ENCODE assay signal across 29 cellular contexts in the genomic region with DNA sequence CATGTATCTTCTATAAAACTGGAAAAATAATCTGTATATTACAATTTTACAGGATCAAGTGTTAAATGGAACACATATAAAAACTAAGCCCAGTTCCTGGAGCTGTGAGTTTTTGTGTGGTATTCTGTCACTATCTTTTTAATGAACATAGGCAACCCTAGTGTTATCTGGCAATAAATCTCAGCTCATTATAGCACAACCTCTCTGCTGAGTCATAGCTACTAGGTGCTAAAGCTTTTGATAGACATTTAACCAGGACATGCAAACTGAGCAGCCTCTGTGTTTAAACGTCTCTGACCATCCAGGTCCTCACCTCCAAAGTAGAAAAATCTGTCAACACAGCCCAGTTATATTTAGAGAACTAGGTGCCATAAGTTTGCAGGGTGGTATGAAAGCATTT.
A peak's percentile ranks its signal among the peaks of the same experiment; 100 is the strongest.
DNase-seq lines count a peak whose midpoint lies in the region; ATAC-seq, FAIRE-seq and TF ChIP-seq lines count a peak whose summit lies in the region.
"Had no signal": no experiment of that assay in that cellular context is flagged by ENCODE, and none has a peak within 500 bp of the region (broad histone marks: within the 10 kb centered on the region; RNA-seq: fewer than 3 reads in every experiment).

No MANE protein-coding gene starts in this region.

- no peaks in the 10 kb centered on the region for H3K4me1 ChIP-seq in keratinocyte (ENCODE audit: control insufficient read depth, extremely low read depth, insufficient read depth, low read length)
- H3K4me1 ChIP-seq: left lung, testis had no signal

- no peaks in the 10 kb centered on the region for H3K79me2 ChIP-seq in keratinocyte (ENCODE audit: control insufficient read depth, insufficient read depth, low read length)

- no peak overlapping the region for H3K27ac ChIP-seq in keratinocyte (ENCODE audit: control insufficient read depth, insufficient read depth, low read length)
- H3K27ac ChIP-seq: brain microvascular endothelial cell, left lung, psoas muscle, testis had no signal

- H3K9me3 ChIP-seq in keratinocyte (ENCODE audit: control insufficient read depth, low read depth, low read length): no peaks in the 10 kb centered on the region
- H3K9me3 ChIP-seq: Caco-2, left lung, MG63, psoas muscle, testis had no signal

- no peaks in the 10 kb centered on the region for H4K20me1 ChIP-seq in keratinocyte (ENCODE audit: control insufficient read depth, extremely low read depth, insufficient read depth, low read length)

- no peak for ATAC-seq in HG02885 (IDR thresholded peaks at IDR 0.05; ENCODE audit: poor library complexity, unreplicated experiment)
- ATAC-seq in GM21381 (IDR thresholded peaks at IDR 0.05; ENCODE audit: unreplicated experiment): no peak
- ATAC-seq: left lung; stimulated activated naive CD8-positive, alpha-beta T cell treated with anti-CD3 and anti-CD28 coated beads, Interleukin-15, Interleukin-2, amounts not matched to agents 100 U/mL and 50 U/mL, for 24 hours had no signal

- H3K9ac ChIP-seq in keratinocyte (ENCODE audit: control insufficient read depth, extremely low read depth, insufficient read depth, low read length): no peak overlapping the region

- peak; percentile 4 for DNase-seq in COLO829 (ENCODE audit: low spot score)
- peak; percentile 82 for DNase-seq in HT-29 (ENCODE audit: low spot score)
- peak; percentile 35 for DNase-seq in amniotic epithelial cell (ENCODE audit: low read depth)
- no peak for DNase-seq in keratinocyte (ENCODE audit: low read depth, low spot score)
- no peak for DNase-seq in H7
- no peak for DNase-seq in T1000 (lab: John Stamatoyannopoulos, UW)
- DNase-seq: activated CD4-positive, alpha-beta T cell treated with anti-CD3 and anti-CD28 coated beads for 48 hours; activated naive CD4-positive, alpha-beta T cell; activated T-cell treated with anti-CD3 and anti-CD28 coated beads, Interleukin-2, amount 50 U/mL, for 48 hours; brain microvascular endothelial cell; C1 segment of cervical spinal cord; Caco-2; effector CD4-positive, alpha-beta T cell; erythroblast; foreskin melanocyte; GOT3; left lung; MG63; naive B cell; NCI-H2029 treated with DMSO at 0.1 percent for 48 hours; NCI-H2227 treated with DMSO at 0.1 percent for 48 hours; NCI-H748 treated with DMSO at 0.1 percent for 48 hours; psoas muscle; Right ventricle myocardium superior; stimulated activated naive CD8-positive, alpha-beta T cell treated with anti-CD3 and anti-CD28 coated beads, Interleukin-15, Interleukin-2, amounts not matched to agents 100 U/mL and 50 U/mL, for 24 hours; testis had no signal

- H3K4me2 ChIP-seq in keratinocyte (ENCODE audit: control insufficient read depth, extremely low read depth, insufficient read depth, low read depth, low read length): no peak overlapping the region

- peak; percentile 51 for FAIRE-seq in keratinocyte (lab: Jason Lieb, UNC)
- FAIRE-seq: GM12892 had no signal

- H3K27me3 ChIP-seq in keratinocyte (ENCODE audit: control insufficient read depth, extremely low read depth, insufficient read depth, low read length) (no peaks in the 10 kb centered on the region), H7 (ENCODE audit: control insufficient read depth, insufficient read depth, low read length) (no peaks in the 10 kb centered on the region; the same call in 1 of the 2 replicates)
- H3K27me3 ChIP-seq: brain microvascular endothelial cell, left lung, MG63, testis had no signal

- H3K36me3 ChIP-seq in keratinocyte (ENCODE audit: control insufficient read depth in 2 of 2, extremely low read depth in 1 of 2, insufficient read depth in 2 of 2, low read length in 2 of 2): no peaks in the 10 kb centered on the region
- H3K36me3 ChIP-seq in H7 (replicated peaks; ENCODE audit: control insufficient read depth, insufficient read depth, low read length): no peaks in the 10 kb centered on the region
- H3K36me3 ChIP-seq: brain microvascular endothelial cell, left lung, MG63 had no signal

- H2AFZ ChIP-seq in keratinocyte (ENCODE audit: control insufficient read depth, low read length): no peak overlapping the region

- H3K4me3 ChIP-seq in keratinocyte (ENCODE audit: control insufficient read depth in 2 of 3, extremely low read depth in 1 of 3, insufficient read depth in 2 of 3, low read depth in 1 of 3, low read length in 3 of 3): no peak overlapping the region
- H3K4me3 ChIP-seq in H7 (ENCODE audit: insufficient read depth, low read depth, low read length): no peak overlapping the region
- H3K4me3 ChIP-seq: left lung, MG63, psoas muscle, testis had no signal

- dilution Hi-C loops in keratinocyte (cut with MboI; ENCODE audit: extremely low pct_ligation_motif_present, low sequenced_read_pairs): no loop called here

- H3K9me1 ChIP-seq in keratinocyte (ENCODE audit: control insufficient read depth, extremely low read depth, insufficient read depth, low read length): no peaks in the 10 kb centered on the region

- TF ChIP-seq CTCF in keratinocyte (optimal IDR thresholded peaks at IDR 0.05 in 1 of 3, IDR thresholded peaks at IDR 0.05 in 1 of 3, conservative IDR thresholded peaks at IDR 0.05 in 1 of 3; ENCODE audit: extremely low read depth in 1 of 3, insufficient read depth in 2 of 3, low read length in 3 of 3): no peak

Comparison
In these comparisons a context has a peak if more than half of its experiments do, and no peak if none do; other contexts are left out.
1. DNase-seq: peak in COLO829 (single experiment), HT-29 (single experiment) and amniotic epithelial cell (single experiment); none in keratinocyte (single experiment), H7 (single experiment) and T1000 (single experiment).